1 cellular context compared by ENCODE assay signal in genomic region chr12:389138-390096, GRCh38.
TF ChIP-seq lines count a peak whose summit lies in the region.

KDM5A (minus strand) TSS chr12:389320; CDS start chr12:389091, 229 bp downstream.

TF ChIP-seq in HepG2, 621 proteins besides CTCF, POLR2A, EP300 and RAD21 (continued from another document and continues in another):
- TF ChIP-seq ZHX2 (IDR thresholded peaks at IDR 0.05; ENCODE audit: low read depth) (peak; percentile 81), ZHX2 (CRISPR knock-in tag; IDR thresholded peaks at IDR 0.05; ENCODE audit: borderline replicate concordance) (no peak), SMARCE1 (IDR thresholded peaks at IDR 0.05; ENCODE audit: borderline replicate concordance) (no peak), KLF9 (CRISPR knock-in tag; IDR thresholded peaks at IDR 0.05; ENCODE audit: low read depth) (no peak), BCL6 (CRISPR knock-in tag; IDR thresholded peaks at IDR 0.05) (peak; percentile 15; the same call in 1 of the 2 replicates), KLF11 (CRISPR knock-in tag; IDR thresholded peaks at IDR 0.05) (no peak), ZNF280B (CRISPR knock-in tag; IDR thresholded peaks at IDR 0.05; ENCODE audit: borderline replicate concordance) (peak; percentile 93), ZNF766 (CRISPR knock-in tag; IDR thresholded peaks at IDR 0.05; ENCODE audit: borderline replicate concordance) (no peak; the same call in 1 of the 2 replicates), U2AF1 (optimal IDR thresholded peaks at IDR 0.05; ENCODE audit: low read depth, low read length) (no peak), RERE (CRISPR knock-in tag; IDR thresholded peaks at IDR 0.05; ENCODE audit: low read depth) (no peak), PRDM10 (CRISPR knock-in tag; IDR thresholded peaks at IDR 0.05; ENCODE audit: low read depth) (peak; percentile 35; the same call in 1 of the 2 replicates), RFX1 (IDR thresholded peaks at IDR 0.05) (no peak), HCFC1 (IDR thresholded peaks at IDR 0.05; ENCODE audit: low read depth, low read length) (peak; percentile 80), ARID2 (CRISPR knock-in tag; IDR thresholded peaks at IDR 0.05; ENCODE audit: borderline replicate concordance) (no peak), ZNF792 (CRISPR knock-in tag; IDR thresholded peaks at IDR 0.05) (peak; percentile 34; the same call in 1 of the 2 replicates), ZNF615 (CRISPR knock-in tag; IDR thresholded peaks at IDR 0.05; ENCODE audit: borderline replicate concordance) (no peak), ZNF513 (CRISPR knock-in tag; conservative IDR thresholded peaks at IDR 0.05) (no peak), DR1 (CRISPR knock-in tag; IDR thresholded peaks at IDR 0.05) (peak; percentile 65; the same call in 1 of the 2 replicates), SETDB1 (CRISPR knock-in tag; IDR thresholded peaks at IDR 0.05; ENCODE audit: borderline replicate concordance) (no peak), ZNF256 (CRISPR knock-in tag; conservative IDR thresholded peaks at IDR 0.05) (no peak), REXO4 (CRISPR knock-in tag; IDR thresholded peaks at IDR 0.05; ENCODE audit: borderline replicate concordance) (no peak), ATAD3A (CRISPR knock-in tag; IDR thresholded peaks at IDR 0.05) (no peak), CSRNP1 (CRISPR knock-in tag; IDR thresholded peaks at IDR 0.05) (0 out of 2 replicates have a peak, but pooled peaks have one; percentile 64), THAP7 (CRISPR knock-in tag; IDR thresholded peaks at IDR 0.05) (no peak), KAT8 (CRISPR knock-in tag; IDR thresholded peaks at IDR 0.05) (peak; percentile 96), REL (CRISPR knock-in tag; conservative IDR thresholded peaks at IDR 0.05) (0 out of 2 replicates have a peak, but pooled peaks have one; percentile 30), CAMTA2 (CRISPR knock-in tag; IDR thresholded peaks at IDR 0.05; ENCODE audit: borderline replicate concordance) (peak; percentile 86; the same call in 1 of the 2 replicates), TIGD3 (CRISPR knock-in tag; IDR thresholded peaks at IDR 0.05; ENCODE audit: borderline replicate concordance) (no peak), MAX (IDR thresholded peaks at IDR 0.05) (peak; percentile 80), PHF5A (CRISPR knock-in tag; IDR thresholded peaks at IDR 0.05; ENCODE audit: low read depth, unreplicated experiment) (no peak), ZBTB21 (CRISPR knock-in tag; IDR thresholded peaks at IDR 0.05) (0 out of 2 replicates have a peak, but pooled peaks have one; percentile 14), PCBP2 (optimal IDR thresholded peaks at IDR 0.05; ENCODE audit: low read depth, low read length, poor library complexity, severe bottlenecking) (no peak), ZNF446 (CRISPR knock-in tag; IDR thresholded peaks at IDR 0.05) (0 out of 2 replicates have a peak, but pooled peaks have one; percentile 15), ZNF20 (CRISPR knock-in tag; IDR thresholded peaks at IDR 0.05) (0 out of 2 replicates have a peak, but pooled peaks have one; percentile 70), MED13 (CRISPR knock-in tag; IDR thresholded peaks at IDR 0.05) (no peak), ZNF737 (CRISPR knock-in tag; IDR thresholded peaks at IDR 0.05; ENCODE audit: borderline replicate concordance) (no peak)
